Comparison of ENCODE assay signal across 25 cellular contexts in the genomic region with DNA sequence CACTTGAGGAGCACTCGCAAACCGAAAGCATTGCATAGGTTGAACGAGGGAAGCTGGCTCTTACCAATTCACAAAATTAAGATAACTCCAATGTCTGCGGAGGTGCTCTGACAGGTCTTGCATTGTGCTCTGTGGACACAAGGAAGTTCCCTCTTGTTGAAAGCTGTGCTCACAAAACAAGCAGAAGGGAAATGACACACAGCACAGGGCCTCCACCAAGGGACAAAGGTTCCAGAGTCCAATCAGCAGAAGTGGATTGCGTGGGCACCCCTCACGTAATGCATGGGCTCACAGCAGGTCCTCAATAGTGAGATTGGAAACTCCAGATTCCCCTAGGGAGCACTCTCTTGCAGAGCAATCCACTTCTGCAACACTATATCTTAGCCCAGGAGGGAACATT.
DNase-seq lines count a peak whose midpoint lies in the region; ATAC-seq, FAIRE-seq and TF ChIP-seq lines count a peak whose summit lies in the region.
"Had no signal": no experiment of that assay in that cellular context is flagged by ENCODE, and none has a peak within 500 bp of the region (broad histone marks: within the 10 kb centered on the region; RNA-seq: fewer than 3 reads in every experiment).

No MANE protein-coding gene starts in this region.

- H3K4me3 ChIP-seq in HepG2 (replicated peaks in 1 of 3; ENCODE audit: insufficient read depth in 1 of 3, low read depth in 2 of 3, low read length in 3 of 3) (no peak overlapping the region), right lobe of liver (no peak overlapping the region), hepatocyte (no peak overlapping the region)
- H3K4me3 ChIP-seq: body of pancreas, K562 had no signal

- TF ChIP-seq EP300 in HepG2 (IDR thresholded peaks at IDR 0.05; ENCODE audit: low read depth in 2 of 2, low read length in 2 of 2) (peak in 1 of 2 experiments; percentile 61; a peak in 1 of 4 replicates), HepG2 (CRISPR knock-in tag; IDR thresholded peaks at IDR 0.05; ENCODE audit: borderline replicate concordance) (peak; percentile 64; the same call in 1 of the 2 replicates)

- ATAC-seq in HepG2, result peak; percentile 64
- ATAC-seq in right lobe of liver, result no peak
- ATAC-seq in GM21423 (IDR thresholded peaks at IDR 0.05; ENCODE audit: unreplicated experiment), result no peak
- ATAC-seq: body of pancreas, K562 had no signal

- TF ChIP-seq RAD21 in HepG2 (CRISPR knock-in tag; IDR thresholded peaks at IDR 0.05), result no peak

- no peak for TF ChIP-seq POLR2A in HepG2 (IDR thresholded peaks at IDR 0.05; ENCODE audit: insufficient read depth in 1 of 2, low read depth in 2 of 2, low read length in 2 of 2)
- no peak for TF ChIP-seq POLR2A in right lobe of liver (IDR thresholded peaks at IDR 0.05)

- CTCF ChIA-PET in HepG2 (lab: Yijun Ruan, JAX; ENCODE audit: low intra/inter-chr PET ratio, low total read pairs) (no interaction called here), Calu3 (lab: Charles Lee) (no interaction called here)

- H3K36me3 ChIP-seq in HepG2 (replicated peaks in 1 of 2; ENCODE audit: control insufficient read depth in 1 of 2, insufficient read depth in 2 of 2, low read length in 2 of 2) (no peaks in the 10 kb centered on the region), right lobe of liver (no peaks in the 10 kb centered on the region), hepatocyte (replicated peaks; ENCODE audit: insufficient read depth, low read depth) (no peaks in the 10 kb centered on the region)
- H3K36me3 ChIP-seq: neutrophil had no signal

- H3K9ac ChIP-seq in HepG2 (ENCODE audit: insufficient read depth, low read depth, low read length), result 0 out of 2 replicates have a peak overlapping the region, but pooled peaks have one; percentile 6

- H3K4me1 ChIP-seq in HepG2 (ENCODE audit: insufficient read depth, low read length), result peaks cover 51% of the 10 kb centered on the region
- no peaks in the 10 kb centered on the region for H3K4me1 ChIP-seq in right lobe of liver
- no peaks in the 10 kb centered on the region for H3K4me1 ChIP-seq in hepatocyte (ENCODE audit: insufficient read depth)
- H3K4me1 ChIP-seq: body of pancreas had no signal

- H3K4me2 ChIP-seq in HepG2 (ENCODE audit: low read depth, low read length) (peak overlapping the region; percentile 48), hepatocyte (no peak overlapping the region)

- no TSS peak for BruUV-seq in HepG2 (replicated peaks; lab: Mats Ljungman, UMichigan)
- BruUV-seq in Calu3 (replicated peaks; lab: Mats Ljungman, UMichigan), result no TSS peak

- H2AFZ ChIP-seq in HepG2 (ENCODE audit: low read length), result no peak overlapping the region
- no peak overlapping the region for H2AFZ ChIP-seq in hepatocyte

- in situ Hi-C loops in HepG2 (cut with HindIII; ENCODE audit: extremely low pct_ligation_motif_present, low pct_unique_long_range_greater_than_20kb), result no loop called here

- no peaks in the 10 kb centered on the region for H3K27me3 ChIP-seq in HepG2 (ENCODE audit: control insufficient read depth in 1 of 2, insufficient read depth in 2 of 2, low read length in 2 of 2)
- no peaks in the 10 kb centered on the region for H3K27me3 ChIP-seq in right lobe of liver
- no peaks in the 10 kb centered on the region for H3K27me3 ChIP-seq in hepatocyte
- H3K27me3 ChIP-seq: body of pancreas, neutrophil had no signal

- H3K9me3 Mint-ChIP-seq in Calu3 (ENCODE audit: low read depth, unreplicated experiment), result no peaks in the 10 kb centered on the region
- H3K9me3 Mint-ChIP-seq: HFFc6 had no signal

- DNase-seq in HepG2 (ENCODE audit: low spot score) (peak; percentile 46), right lobe of liver (no peak), NOMO-1 (lab: John Stamatoyannopoulos, UW; ENCODE audit: unreplicated experiment in 2 of 2) (peak; percentile 26 to 77), hepatocyte (ENCODE audit: low spot score) (no peak), NCI-H226 (no peak), Calu3 (no peak)
- DNase-seq: activated CD4-positive, CD25-positive, alpha-beta regulatory T cell treated with anti-CD3 and anti-CD28 coated beads, Interleukin-2, amount 50 U/mL, for 72 hours; activated naive CD4-positive, alpha-beta T cell; body of pancreas; cerebellar nuclear complex; EL; HFFc6; NCI-H1694; NCI-H526 treated with DMSO at 0.1 percent for 48 hours; OCI-M1; SHP77; SW 1271 had no signal

- no peaks in the 10 kb centered on the region for H3K4me1 Mint-ChIP-seq in Calu3 (ENCODE audit: low read depth, unreplicated experiment)

- WGBS in HepG2 (ENCODE audit: low lambda C conversion rate), result 16% methylated on average over 6 of the region's 6 CpGs
- WGBS in right lobe of liver (ENCODE audit: insufficient coverage, low coverage, low lambda C conversion rate, missing lambda C conversion rate), result 70% methylated on average over 6 of the region's 6 CpGs
- 79% methylated on average over 6 of the region's 6 CpGs for WGBS in hepatocyte (ENCODE audit: low lambda C conversion rate, missing lambda C conversion rate)

- no peaks in the 10 kb centered on the region for H3K9me2 ChIP-seq in hepatocyte (replicated peaks; ENCODE audit: insufficient read depth)

- H3K79me2 ChIP-seq in HepG2 (ENCODE audit: insufficient read depth, low read length) (no peaks in the 10 kb centered on the region), hepatocyte (no peaks in the 10 kb centered on the region)

- H3K4me3 Mint-ChIP-seq in Calu3 (ENCODE audit: low read depth, unreplicated experiment), result no peak overlapping the region
- H3K4me3 Mint-ChIP-seq: HFFc6 had no signal

- H3K27ac Mint-ChIP-seq in Calu3 (ENCODE audit: unreplicated experiment), result no peak overlapping the region

- FAIRE-seq in HepG2 (lab: Jason Lieb, UNC), result no peak
- FAIRE-seq: GM12892, K562, TTC549, urothelium cell line had no signal

- POLR2A ChIA-PET in HepG2 (lab: Yijun Ruan, JAX), result no interaction called here

- H3K9me3 ChIP-seq in HepG2 (ENCODE audit: low read length), result no peaks in the 10 kb centered on the region
- H3K9me3 ChIP-seq in right lobe of liver, result no peaks in the 10 kb centered on the region
- no peaks in the 10 kb centered on the region for H3K9me3 ChIP-seq in hepatocyte (ENCODE audit: low read depth)
- H3K9me3 ChIP-seq: body of pancreas, neutrophil had no signal

- H3K27me3 Mint-ChIP-seq in Calu3 (ENCODE audit: unreplicated experiment), result no peaks in the 10 kb centered on the region

- H4K20me1 ChIP-seq in HepG2 (ENCODE audit: insufficient read depth, low read length) (no peaks in the 10 kb centered on the region), hepatocyte (ENCODE audit: insufficient read depth, poor library complexity, severe bottlenecking) (no peaks in the 10 kb centered on the region)

- H3K36me3 Mint-ChIP-seq in Calu3 (ENCODE audit: insufficient read depth, unreplicated experiment), result no peaks in the 10 kb centered on the region

- intact Hi-C loops in HepG2 (cut with micrococcal nuclease; ENCODE audit: unreplicated experiment), result no loop called here
- intact Hi-C loops in right lobe of liver (cut with DNase I), result no loop called here
- intact Hi-C loops in Calu3 (cut with micrococcal nuclease; ENCODE audit: unreplicated experiment), result no loop called here

- H3K27ac ChIP-seq in HepG2 (ENCODE audit: extremely low read length, insufficient read depth, low read length) (peak overlapping the region; percentile 60), right lobe of liver (no peak overlapping the region), hepatocyte (peak overlapping the region; percentile 33)
- H3K27ac ChIP-seq: body of pancreas, C4-2B, epithelial cell of prostate, neutrophil had no signal

- no peak for TF ChIP-seq CTCF in HepG2 (CRISPR knock-in tag; IDR thresholded peaks at IDR 0.05)
- TF ChIP-seq CTCF in right lobe of liver (IDR thresholded peaks at IDR 0.05), result no peak
- TF ChIP-seq CTCF in hepatocyte (IDR thresholded peaks at IDR 0.05; ENCODE audit: poor library complexity), result no peak
- no peak for TF ChIP-seq CTCF in Calu3 (IDR thresholded peaks at IDR 0.05; ENCODE audit: unreplicated experiment)

TF ChIP-seq in HepG2, 621 proteins besides CTCF, POLR2A, EP300 and RAD21 (continues in another document):
- TF ChIP-seq SOX5 (CRISPR knock-in tag; IDR thresholded peaks at IDR 0.05; ENCODE audit: borderline replicate concordance) (peak; percentile 72; the same call in 1 of the 2 replicates), ELF3 (CRISPR knock-in tag; IDR thresholded peaks at IDR 0.05) (peak; percentile 91), CEBPG (CRISPR knock-in tag; IDR thresholded peaks at IDR 0.05) (peak; percentile 16; the same call in 1 of the 2 replicates), ZNF263 (CRISPR knock-in tag; IDR thresholded peaks at IDR 0.05) (peak; percentile 92), ZNF615 (CRISPR knock-in tag; IDR thresholded peaks at IDR 0.05; ENCODE audit: borderline replicate concordance) (no peak), SALL2 (CRISPR knock-in tag; IDR thresholded peaks at IDR 0.05) (no peak), NFIB (CRISPR knock-in tag; IDR thresholded peaks at IDR 0.05; ENCODE audit: borderline replicate concordance) (no peak), FOXP1 (IDR thresholded peaks at IDR 0.05) (no peak), FOXP1 (CRISPR knock-in tag; IDR thresholded peaks at IDR 0.05) (no peak; the same call in 1 of the 2 replicates), ETV5 (CRISPR knock-in tag; IDR thresholded peaks at IDR 0.05; ENCODE audit: borderline replicate concordance) (peak; percentile 78; the same call in 1 of the 2 replicates), ZIK1 (CRISPR knock-in tag; IDR thresholded peaks at IDR 0.05; ENCODE audit: borderline replicate concordance, low read depth) (no peak)
- TF ChIP-seq, protein P1, sequence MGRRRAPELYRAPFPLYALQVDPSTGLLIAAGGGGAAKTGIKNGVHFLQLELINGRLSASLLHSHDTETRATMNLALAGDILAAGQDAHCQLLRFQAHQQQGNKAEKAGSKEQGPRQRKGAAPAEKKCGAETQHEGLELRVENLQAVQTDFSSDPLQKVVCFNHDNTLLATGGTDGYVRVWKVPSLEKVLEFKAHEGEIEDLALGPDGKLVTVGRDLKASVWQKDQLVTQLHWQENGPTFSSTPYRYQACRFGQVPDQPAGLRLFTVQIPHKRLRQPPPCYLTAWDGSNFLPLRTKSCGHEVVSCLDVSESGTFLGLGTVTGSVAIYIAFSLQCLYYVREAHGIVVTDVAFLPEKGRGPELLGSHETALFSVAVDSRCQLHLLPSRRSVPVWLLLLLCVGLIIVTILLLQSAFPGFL (CRISPR knock-in tag; IDR thresholded peaks at IDR 0.05), result no peak

Comparison
In these comparisons a context has a peak if more than half of its experiments do, and no peak if none do; other contexts are left out.
1. DNase-seq: peak in HepG2 (single experiment) and NOMO-1 (2 of 2); none in right lobe of liver (0 of 3), hepatocyte (single experiment), NCI-H226 (single experiment) and Calu3 (single experiment).
2. H3K27ac ChIP-seq: peak in HepG2 (single experiment) and hepatocyte (single experiment); none in right lobe of liver (0 of 3).